ENCODE assay signal across 8 cellular contexts in the genomic region with DNA sequence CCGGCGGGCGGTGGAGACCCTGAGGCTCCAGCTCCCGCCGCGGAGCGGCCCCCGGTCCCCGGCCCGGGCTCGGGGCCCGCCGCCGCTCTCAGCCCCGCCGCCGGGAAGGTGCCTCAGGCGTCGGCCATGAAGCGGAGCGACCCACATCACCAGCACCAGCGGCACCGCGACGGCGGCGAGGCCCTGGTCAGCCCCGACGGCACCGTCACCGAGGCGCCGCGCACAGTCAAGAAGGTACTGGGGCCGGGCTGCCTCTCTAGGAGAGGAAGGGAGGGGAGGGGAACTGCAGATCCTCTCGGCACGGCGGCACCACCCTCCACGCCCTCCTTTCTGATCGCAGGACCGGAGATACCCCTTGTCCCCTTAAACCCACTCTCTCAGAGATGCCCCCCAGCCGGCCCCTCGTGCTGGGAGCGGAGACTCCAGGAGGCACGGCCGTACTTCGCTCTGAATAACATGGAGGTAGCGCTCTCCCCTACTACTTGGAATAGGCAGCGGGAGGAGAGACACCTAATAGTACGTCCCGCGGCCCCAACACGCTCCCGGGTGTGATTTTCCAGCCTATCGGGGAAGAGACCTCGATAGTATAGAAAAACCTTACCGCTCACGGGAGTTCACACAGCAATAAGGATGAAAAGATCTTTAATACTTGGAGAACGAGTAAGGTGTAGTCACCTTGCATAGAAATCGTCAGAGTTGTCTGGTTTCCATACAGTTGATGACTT. TPM values are rescaled to one million over a fixed set of nuclear protein-coding genes. Genes with fewer than 3 reads are reported as not detected.
DNase-seq lines count a peak whose midpoint lies in the region; ATAC-seq, FAIRE-seq and TF ChIP-seq lines count a peak whose summit lies in the region.

No MANE protein-coding gene starts in this region.

- H3K9me3 ChIP-seq in A549 (no peaks in the 10 kb centered on the region), endocrine pancreas (ENCODE audit: control insufficient read depth, low read length) (no peaks in the 10 kb centered on the region), mucosa of descending colon (no peaks in the 10 kb centered on the region)

- WGBS in A549 (ENCODE audit: missing lambda C conversion rate), result 3% methylated on average over 24 of the region's 60 CpGs

- TF ChIP-seq RAD21 in A549 (conservative IDR thresholded peaks at IDR 0.05 in 1 of 2, IDR thresholded peaks at IDR 0.05 in 1 of 2), result no peak; a peak in 1 of 5 replicates

- H3K9ac ChIP-seq in endocrine pancreas (ENCODE audit: control insufficient read depth, insufficient read depth, low read length), result peak overlapping the region; percentile 94

- CTCF ChIA-PET in A549 (lab: Yijun Ruan, JAX), result interaction anchor here (0.6 to 1.8 kb wide), 8 partner anchors 13 to 419 kb away, joined by 3 to 11 read pairs (median 4); no protein-coding TSS in a partner anchor

- peak; percentile 60 to 70 for ATAC-seq in A549
- peak; percentile 24 for ATAC-seq in GM18861 (IDR thresholded peaks at IDR 0.05; ENCODE audit: unreplicated experiment)
- ATAC-seq in HG03095 (IDR thresholded peaks at IDR 0.05; ENCODE audit: unreplicated experiment), result peak; percentile 35
- ATAC-seq in mucosa of descending colon, result peak; percentile 63

- H3K36me3 ChIP-seq in endocrine pancreas (ENCODE audit: control insufficient read depth, insufficient read depth, low read length) (no peaks in the 10 kb centered on the region), mucosa of descending colon (ENCODE audit: low read depth) (no peaks in the 10 kb centered on the region)

- no peak for TF ChIP-seq EP300 in A549 (IDR thresholded peaks at IDR 0.05)

- H3K4me3 ChIP-seq in A549 (peak overlapping the region; percentile 97), endocrine pancreas (ENCODE audit: control insufficient read depth, insufficient read depth, low read length) (peak overlapping the region; percentile 97), mucosa of descending colon (peak overlapping the region; percentile 84)

- peak overlapping the region; percentile 91 for H3K4me2 ChIP-seq in A549

- H3K4me1 ChIP-seq in A549 (peaks cover 20% of the 10 kb centered on the region; the same call in 2 of the 3 replicates), endocrine pancreas (ENCODE audit: control insufficient read depth, insufficient read depth, low read length) (peaks cover 5% of the 10 kb centered on the region), mucosa of descending colon (ENCODE audit: low read depth) (peaks cover 12% of the 10 kb centered on the region)

- DNase-seq in A549 (ENCODE audit: low read depth in 1 of 2, low spot score in 1 of 2), result peak; percentile 17 to 48
- DNase-seq in NCI-H526 (lab: John Stamatoyannopoulos, UW), result peak; percentile 80 to 88
- peak; percentile 83 for DNase-seq in activated CD8-positive, alpha-beta memory T cell treated with anti-CD3 and anti-CD28 coated beads for 24 hours
- DNase-seq in mucosa of descending colon, result peak; percentile 54 to 80 (median 78)
- DNase-seq in stimulated activated CD8-positive, alpha-beta memory T cell treated with anti-CD3 and anti-CD28 coated beads, Interleukin-4, amount 100 ng/mL, for 24 hours (ENCODE audit: low read depth), result peak; percentile 33

- TF ChIP-seq CTCF in A549 (IDR thresholded peaks at IDR 0.05) (no peak), mucosa of descending colon (IDR thresholded peaks at IDR 0.05) (no peak)

- no peak for FAIRE-seq in A549 (lab: Jason Lieb, UNC)

- intact Hi-C loops in mucosa of descending colon (cut with DNase I, micrococcal nuclease), result no loop called here

- no peak for TF ChIP-seq POLR2A in A549 (IDR thresholded peaks at IDR 0.05; ENCODE audit: low read length)

- peak overlapping the region; percentile 77 to 94 for H3K27ac ChIP-seq in A549

- no peaks in the 10 kb centered on the region for H3K27me3 ChIP-seq in endocrine pancreas (ENCODE audit: control insufficient read depth, insufficient read depth, low read length)

- POLR2A ChIA-PET in A549 (lab: Yijun Ruan, JAX), result interaction anchor here (0.7 to 1.0 kb wide), 2 partner anchors 46 to 143 kb away, joined by 3 to 5 read pairs; no protein-coding TSS in a partner anchor

TF ChIP-seq in A549, 52 proteins besides CTCF, POLR2A, EP300 and RAD21:
- TF ChIP-seq, protein P1, sequence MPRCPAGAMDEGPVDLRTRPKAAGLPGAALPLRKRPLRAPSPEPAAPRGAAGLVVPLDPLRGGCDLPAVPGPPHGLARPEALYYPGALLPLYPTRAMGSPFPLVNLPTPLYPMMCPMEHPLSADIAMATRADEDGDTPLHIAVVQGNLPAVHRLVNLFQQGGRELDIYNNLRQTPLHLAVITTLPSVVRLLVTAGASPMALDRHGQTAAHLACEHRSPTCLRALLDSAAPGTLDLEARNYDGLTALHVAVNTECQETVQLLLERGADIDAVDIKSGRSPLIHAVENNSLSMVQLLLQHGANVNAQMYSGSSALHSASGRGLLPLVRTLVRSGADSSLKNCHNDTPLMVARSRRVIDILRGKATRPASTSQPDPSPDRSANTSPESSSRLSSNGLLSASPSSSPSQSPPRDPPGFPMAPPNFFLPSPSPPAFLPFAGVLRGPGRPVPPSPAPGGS (IDR thresholded peaks at IDR 0.05), result 0 out of 3 replicates have a peak, but pooled peaks have one; percentile 4
- no peak for TF ChIP-seq TP53 (CRISPR knock-in tag; IDR thresholded peaks at IDR 0.05)
- TF ChIP-seq SREBF2 (IDR thresholded peaks at IDR 0.05), result no peak
- peak in 1 of 2 experiments; percentile 54; a peak in 2 of 5 replicates for TF ChIP-seq JUN (IDR thresholded peaks at IDR 0.05)

RNA-seq across cellular contexts. Expression of gene AHCYL2, which starts 0.5 kb away (rescaled TPM):
- 25.7 and 25.9 TPM in 2 replicates for polyA plus RNA-seq in A549 (2011; rRNA removed)
- polyA plus RNA-seq in A549 (2012; cell fraction: cytosol; rRNA removed), result 5.3 and 5.6 TPM in 2 replicates
- 6.9 and 9.9 TPM in 2 replicates for polyA plus RNA-seq in A549 (2012; cell fraction: nucleus; rRNA removed)
- 9.1 to 10.8 TPM (median 9.9 TPM) in 3 replicates for polyA plus RNA-seq in A549 (2017; fragmentation: RNase III; extraction: RNeasy Plus Mini Kit Qiagen cat#74134 plus additional on column Dnase treatment)
- 20.0 and 28.2 TPM in 2 replicates for polyA minus RNA-seq in A549 (2011; rRNA and poly(A)+ RNA removed)
- 100 to 1,000 TPM; 215 to 717 (median 467) TPM for total RNA-seq in mucosa of descending colon

RNA-seq across cellular contexts. Expression of gene SMO, which starts 36.9 kb away (rescaled TPM):
- polyA plus RNA-seq in A549 (2011; rRNA removed) (11.8 and 16.2 TPM in 2 replicates), A549 (2017; fragmentation: RNase III; extraction: RNeasy Plus Mini Kit Qiagen cat#74134 plus additional on column Dnase treatment) (14.2 to 18.3 TPM (median 15.7 TPM) in 3 replicates)
- polyA plus RNA-seq in A549 (2012; cell fraction: cytosol; rRNA removed), result 20.0 and 27.9 TPM in 2 replicates
- 48.2 and 50.7 TPM in 2 replicates for polyA plus RNA-seq in A549 (2012; cell fraction: nucleus; rRNA removed)
- 56.6 and 59.9 TPM in 2 replicates for polyA minus RNA-seq in A549 (2011; rRNA and poly(A)+ RNA removed)
- 10 to 100 TPM in 1 of 3 donors, 1 to 10 TPM in 2; 2.1 to 11.2 (median 2.2) TPM for total RNA-seq in mucosa of descending colon

Comparison
In these comparisons a context has a peak if more than half of its experiments do, and no peak if none do; other contexts are left out.
1. Peak in every context shown above with its lines: DNase-seq, ATAC-seq, H3K4me3 ChIP-seq and H3K27ac ChIP-seq.
2. DNase-seq: peak in every context shown above with its lines; median percentile 84 in NCI-H526; 83 in activated CD8-positive, alpha-beta memory T cell treated with anti-CD3 and anti-CD28 coated beads for 24 hours; 78 in mucosa of descending colon; 33 in stimulated activated CD8-positive, alpha-beta memory T cell treated with anti-CD3 and anti-CD28 coated beads, Interleukin-4, amount 100 ng/mL, for 24 hours; 32 in A549.